In genomic region chr6:14776307-14776706, GRCh38 we compare ENCODE assay signal across 17 cellular contexts.
DNase-seq lines count a peak whose midpoint lies in the region; ATAC-seq, FAIRE-seq and TF ChIP-seq lines count a peak whose summit lies in the region.
"Had no signal": no experiment of that assay in that cellular context is flagged by ENCODE, and none has a peak within 500 bp of the region (broad histone marks: within the 10 kb centered on the region; RNA-seq: fewer than 3 reads in every experiment).

No MANE protein-coding gene starts in this region.

- no TSS peak for BruUV-seq in K562 (replicated peaks; lab: Mats Ljungman, UMichigan)
- no TSS peak for BruUV-seq in PC-3 (replicated peaks; lab: Mats Ljungman, UMichigan)

- H3K9me3 Mint-ChIP-seq in endodermal cell, result no peaks in the 10 kb centered on the region
- H3K9me3 Mint-ChIP-seq: CD8-positive, alpha-beta T cell had no signal

- H3K4me1 Mint-ChIP-seq in endodermal cell, result peaks cover 16% of the 10 kb centered on the region

- H4K20me1 ChIP-seq in K562 (replicated peaks; ENCODE audit: control insufficient read depth, insufficient read depth, low read length), result no peaks in the 10 kb centered on the region
- no peaks in the 10 kb centered on the region for H4K20me1 ChIP-seq in PC-3 (ENCODE audit: low read length)
- H4K20me1 ChIP-seq: BLaER1 treated with 17β-estradiol and CSF1 and Interleukin-3, amounts not matched to agents 10 nM and 100 nM had no signal

- H3K79me2 ChIP-seq in K562 (ENCODE audit: control insufficient read depth, insufficient read depth, low read length) (no peaks in the 10 kb centered on the region), PC-3 (ENCODE audit: low read length) (no peaks in the 10 kb centered on the region)

- DNase-seq in GM12891 (ENCODE audit: insufficient read length, low spot score) (no peak), SK-N-MC (ENCODE audit: low read depth, low spot score) (no peak), K562 (ENCODE audit: extremely low read depth in 1 of 4, low spot score in 3 of 4) (no peak), neuronal stem cell (ENCODE audit: low spot score) (no peak), endodermal cell (no peak), PC-3 (no peak), omental fat pad (ENCODE audit: low spot score) (no peak)
- no peak for DNase-seq in activated CD4-positive, alpha-beta T cell treated with anti-CD3 and anti-CD28 coated beads, Interleukin-2, amount 50 U/mL, for 1 hour
- DNase-seq: 8988T; Calu3; CD8-positive, alpha-beta T cell; GF-D8; GOT3; H9 had no signal

- H2BK15ac ChIP-seq in neuronal stem cell (ENCODE audit: low read length), result no peak overlapping the region

- H3K27ac Mint-ChIP-seq in endodermal cell, result no peak overlapping the region
- H3K27ac Mint-ChIP-seq: B cell; CD8-positive, alpha-beta T cell had no signal

- POLR2A ChIA-PET in K562 (lab: Yijun Ruan, JAX) (interaction anchor here (0.7 to 1.0 kb wide), 3 partner anchors 59 to 242 kb away, joined by 3 to 4 read pairs (median 3); no protein-coding TSS in a partner anchor), PC-3 (lab: Charles Lee; ENCODE audit: unreplicated experiment) (no interaction called here)

- H3K27ac ChIP-seq in SK-N-MC, result peak overlapping the region; percentile 97
- H3K27ac ChIP-seq in K562 (ENCODE audit: extremely low read depth, low read depth, low read length), result peak overlapping the region; percentile 31; the same call in 1 of the 3 replicates
- peak overlapping the region; percentile 40 for H3K27ac ChIP-seq in neuronal stem cell (replicated peaks; ENCODE audit: low read length)
- H3K27ac ChIP-seq in endodermal cell (ENCODE audit: low read depth, low read length), result no peak overlapping the region
- H3K27ac ChIP-seq in PC-3 (ENCODE audit: low read length), result no peak overlapping the region
- H3K27ac ChIP-seq: BLaER1 treated with 17β-estradiol and CSF1 and Interleukin-3, amounts not matched to agents 10 nM and 100 nM had no signal

- no peak for TF ChIP-seq EP300 in K562 (IDR thresholded peaks at IDR 0.05; ENCODE audit: low read length)

- H2BK5ac ChIP-seq in neuronal stem cell (ENCODE audit: low read length), result no peak overlapping the region

- 19% methylated on average over 3 of the region's 3 CpGs for WGBS in K562 (ENCODE audit: insufficient coverage, low coverage, missing lambda C conversion rate)
- WGBS in neuronal stem cell (ENCODE audit: extremely low coverage in 2 of 2, insufficient read length in 2 of 2, insufficient replicate concordance in 1 of 2), 2 donors, result no CpG with 5 or more reads among the region's 3 CpGs
- WGBS in endodermal cell (ENCODE audit: insufficient coverage in 1 of 2, insufficient read length in 1 of 2), 2 experiments, result 85% methylated on average over 3 of the region's 3 CpGs; no CpG with 5 or more reads in 1 of the 2 experiments

- peaks cover 7 to 30% of the 10 kb centered on the region in 2 experiments; a peak in 4 of 5 replicates for H3K4me1 ChIP-seq in K562 (replicated peaks in 1 of 2; ENCODE audit: control insufficient read depth in 2 of 2, insufficient read depth in 2 of 2, low read length in 2 of 2)
- peaks cover 11 to 20% of the 10 kb centered on the region in 2 donors for H3K4me1 ChIP-seq in neuronal stem cell (ENCODE audit: control insufficient read depth in 2 of 2, insufficient read depth in 1 of 2, low read depth in 1 of 2, low read length in 2 of 2)
- no peaks in the 10 kb centered on the region for H3K4me1 ChIP-seq in endodermal cell (ENCODE audit: control insufficient read depth, insufficient read depth, low read length)
- no peaks in the 10 kb centered on the region for H3K4me1 ChIP-seq in PC-3 (ENCODE audit: insufficient read depth, low read length)
- H3K4me1 ChIP-seq: BLaER1 treated with 17β-estradiol and CSF1 and Interleukin-3, amounts not matched to agents 10 nM and 100 nM had no signal

- CTCF ChIA-PET in K562 (lab: Yijun Ruan, JAX; ENCODE audit: low intra/inter-chr PET ratio), result no interaction called here
- CTCF ChIA-PET in PC-3 (lab: Charles Lee), result no interaction called here

- no peaks in the 10 kb centered on the region for H3K9me3 ChIP-seq in SK-N-MC (ENCODE audit: low read depth, low read length)
- no peaks in the 10 kb centered on the region for H3K9me3 ChIP-seq in K562 (replicated peaks; ENCODE audit: control insufficient read depth, insufficient read depth, low read depth, low read length)
- H3K9me3 ChIP-seq in neuronal stem cell (replicated peaks in 1 of 2; ENCODE audit: control insufficient read depth in 2 of 2, insufficient read depth in 1 of 2, low read depth in 1 of 2, low read length in 2 of 2), result peaks cover 0 to 16% of the 10 kb centered on the region in 2 donors
- no peaks in the 10 kb centered on the region for H3K9me3 ChIP-seq in endodermal cell (ENCODE audit: control insufficient read depth, low read length)
- H3K9me3 ChIP-seq in PC-3 (ENCODE audit: low read length), result no peaks in the 10 kb centered on the region

- H3K23ac ChIP-seq in neuronal stem cell (ENCODE audit: low read depth, low read length, poor library complexity), result no peak overlapping the region

- no peaks in the 10 kb centered on the region for H3F3A ChIP-seq in PC-3 (ENCODE audit: low read length, unreplicated experiment)

- TF ChIP-seq CTCF in K562 (IDR thresholded peaks at IDR 0.05 in 2 of 3, conservative IDR thresholded peaks at IDR 0.05 in 1 of 3; ENCODE audit: insufficient read depth in 2 of 3, low read depth in 1 of 3, low read length in 3 of 3) (no peak), endodermal cell (conservative IDR thresholded peaks at IDR 0.05) (no peak), PC-3 (conservative IDR thresholded peaks at IDR 0.05; ENCODE audit: low read depth, low read length) (no peak), omental fat pad (IDR thresholded peaks at IDR 0.05) (no peak)

- no peaks in the 10 kb centered on the region for H3K27me3 ChIP-seq in K562 (ENCODE audit: control insufficient read depth in 2 of 2, insufficient read depth in 2 of 2, low read length in 2 of 2)
- H3K27me3 ChIP-seq in neuronal stem cell (ENCODE audit: control insufficient read depth in 3 of 3, insufficient read depth in 3 of 3, low read depth in 1 of 3, low read length in 3 of 3), result no peaks in the 10 kb centered on the region
- H3K27me3 ChIP-seq in endodermal cell (ENCODE audit: control insufficient read depth, insufficient read depth, low read length, poor library complexity, severe bottlenecking), result no peaks in the 10 kb centered on the region
- no peaks in the 10 kb centered on the region for H3K27me3 ChIP-seq in PC-3 (ENCODE audit: low read length)
- H3K27me3 ChIP-seq: BLaER1 treated with 17β-estradiol and CSF1 and Interleukin-3, amounts not matched to agents 10 nM and 100 nM had no signal

- intact Hi-C loops in K562 (cut with micrococcal nuclease), result no loop called here
- intact Hi-C loops in PC-3 (cut with micrococcal nuclease), result no loop called here

- H3K4me3 Mint-ChIP-seq in endodermal cell, result no peak overlapping the region
- H3K4me3 Mint-ChIP-seq: B cell; CD8-positive, alpha-beta T cell; H9 had no signal

- no peak overlapping the region for H3K4ac ChIP-seq in neuronal stem cell (ENCODE audit: low read length)

- H3K79me1 ChIP-seq in neuronal stem cell (ENCODE audit: low read depth, low read length), result no peaks in the 10 kb centered on the region

- H4K91ac ChIP-seq in neuronal stem cell (ENCODE audit: low read depth, low read length, poor library complexity), result no peak overlapping the region

- ATAC-seq in K562, result no peak
- ATAC-seq in PC-3, result no peak
- no peak for ATAC-seq in omental fat pad (ENCODE audit: low FRiP score)
- ATAC-seq: CD8-positive, alpha-beta T cell; HepG2 had no signal

- no peaks in the 10 kb centered on the region for H3K36me3 Mint-ChIP-seq in endodermal cell (ENCODE audit: low read depth)
- H3K36me3 Mint-ChIP-seq: CD8-positive, alpha-beta T cell had no signal

- H3K18ac ChIP-seq in neuronal stem cell (ENCODE audit: low read length), result no peak overlapping the region

- H3K9me2 ChIP-seq in PC-3 (replicated peaks; ENCODE audit: low read length), result no peaks in the 10 kb centered on the region

- H3K14ac ChIP-seq in neuronal stem cell (ENCODE audit: low read length), result no peak overlapping the region

- TF ChIP-seq POLR2A in GM12891 (IDR thresholded peaks at IDR 0.05; ENCODE audit: low read depth, low read length) (no peak), K562 (conservative IDR thresholded peaks at IDR 0.05) (no peak)

- no peak for TF ChIP-seq RAD21 in K562 (CRISPR knock-in tag; conservative IDR thresholded peaks at IDR 0.05 in 1 of 2, IDR thresholded peaks at IDR 0.05 in 1 of 2)

- H3K36me3 ChIP-seq in SK-N-MC (ENCODE audit: insufficient read depth, low read length) (0 out of 2 replicates have a peak, but pooled peaks cover 8% of the 10 kb centered on the region), K562 (ENCODE audit: control insufficient read depth, insufficient read depth, low read length) (no peaks in the 10 kb centered on the region), neuronal stem cell (replicated peaks in 1 of 2; ENCODE audit: control insufficient read depth in 2 of 2, insufficient read depth in 2 of 2, low read length in 2 of 2) (no peaks in the 10 kb centered on the region), endodermal cell (ENCODE audit: control insufficient read depth, insufficient read depth, low read length) (no peaks in the 10 kb centered on the region), PC-3 (ENCODE audit: low read depth, low read length) (no peaks in the 10 kb centered on the region)
- H3K36me3 ChIP-seq: BLaER1 treated with 17β-estradiol and CSF1 and Interleukin-3, amounts not matched to agents 10 nM and 100 nM had no signal

- H3K9ac ChIP-seq in SK-N-MC (ENCODE audit: insufficient read length) (no peak overlapping the region), K562 (ENCODE audit: insufficient read depth in 1 of 2, low read depth in 2 of 2, low read length in 2 of 2) (no peak overlapping the region; a peak in 1 of 4 replicates), neuronal stem cell (ENCODE audit: low read depth, low read length, poor library complexity) (no peak overlapping the region), endodermal cell (ENCODE audit: extremely low read depth, low read length, poor library complexity, severe bottlenecking) (no peak overlapping the region), PC-3 (ENCODE audit: low read length) (no peak overlapping the region)
- H3K9ac ChIP-seq: BLaER1 treated with 17β-estradiol and CSF1 and Interleukin-3, amounts not matched to agents 10 nM and 100 nM had no signal

- H4K8ac ChIP-seq in neuronal stem cell (ENCODE audit: low read depth, low read length), result no peak overlapping the region

- no peaks in the 10 kb centered on the region for H3K27me3 Mint-ChIP-seq in endodermal cell (ENCODE audit: insufficient read depth)
- H3K27me3 Mint-ChIP-seq: B cell had no signal

- H3K4me2 ChIP-seq in K562 (ENCODE audit: insufficient read depth, low read length) (peak overlapping the region; percentile 59), neuronal stem cell (ENCODE audit: insufficient read depth, low read length, poor library complexity, severe bottlenecking) (no peak overlapping the region), PC-3 (ENCODE audit: low read length) (no peak overlapping the region)
- H3K4me2 ChIP-seq: BLaER1 treated with 17β-estradiol and CSF1 and Interleukin-3, amounts not matched to agents 10 nM and 100 nM had no signal

- no peaks in the 10 kb centered on the region for H3K9me1 ChIP-seq in K562 (ENCODE audit: control insufficient read depth, insufficient read depth, low read length)

- no peak overlapping the region for H2BK120ac ChIP-seq in neuronal stem cell (ENCODE audit: low read depth, low read length)

- peak; percentile 61 for FAIRE-seq in GM12891 (lab: Jason Lieb, UNC)
- no peak for FAIRE-seq in K562 (lab: Jason Lieb, UNC)
- FAIRE-seq: HepG2 had no signal

- H2BK12ac ChIP-seq in neuronal stem cell (ENCODE audit: low read length), result no peak overlapping the region

- H3K4me3 ChIP-seq in SK-N-MC (no peak overlapping the region), K562 (no peak overlapping the region), neuronal stem cell (ENCODE audit: low read length in 2 of 2) (no peak overlapping the region), endodermal cell (ENCODE audit: low read length) (no peak overlapping the region), PC-3 (ENCODE audit: low read length) (no peak overlapping the region)
- H3K4me3 ChIP-seq: BLaER1 treated with 17β-estradiol and CSF1 and Interleukin-3, amounts not matched to agents 10 nM and 100 nM had no signal

- H2AFZ ChIP-seq in K562 (ENCODE audit: low read depth, low read length) (peak overlapping the region; percentile 29; the same call in 1 of the 2 replicates), neuronal stem cell (ENCODE audit: low read length) (no peak overlapping the region), PC-3 (ENCODE audit: low read length) (no peak overlapping the region)

- H2AK5ac ChIP-seq in neuronal stem cell (ENCODE audit: low read depth, low read length), result no peak overlapping the region

- in situ Hi-C loops in K562 (cut with MboI), result no loop called here

Comparison
In these comparisons a context has a peak if more than half of its experiments do, and no peak if none do; other contexts are left out.
1. H3K27ac ChIP-seq: peak in SK-N-MC (single experiment), K562 (single experiment) and neuronal stem cell (single experiment); none in endodermal cell (single experiment) and PC-3 (single experiment).